Comparison of ENCODE assay signal across 14 cellular contexts in the genomic region with DNA sequence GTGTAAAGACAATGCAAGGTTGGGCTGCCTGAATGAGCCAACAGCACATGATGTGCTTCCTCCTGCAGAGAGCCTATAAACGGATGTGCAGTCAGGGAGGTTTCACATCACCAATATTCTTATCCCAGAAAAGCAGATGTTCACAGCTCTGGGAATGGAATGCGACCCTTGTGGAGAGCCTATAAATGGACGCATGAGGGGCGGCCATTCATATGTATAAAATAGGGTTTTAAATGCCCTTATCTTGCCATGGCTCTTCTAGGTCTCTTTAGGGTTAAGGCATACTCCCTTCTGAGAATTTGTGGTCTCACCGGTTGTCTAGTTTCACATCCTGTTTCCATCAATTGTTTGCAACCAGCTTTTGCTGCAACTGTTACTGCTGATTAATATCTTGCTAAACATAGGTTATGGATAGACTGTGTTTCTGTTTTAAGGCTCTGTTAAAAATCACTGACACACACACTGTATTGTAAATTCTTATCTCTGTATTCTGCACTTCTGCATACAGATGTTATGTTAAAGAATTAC. TPM values are rescaled to one million over a fixed set of nuclear protein-coding genes. Genes with fewer than 3 reads are reported as not detected.
DNase-seq lines count a peak whose midpoint lies in the region; ATAC-seq and TF ChIP-seq lines count a peak whose summit lies in the region.
"Had no signal": no experiment of that assay in that cellular context is flagged by ENCODE, and none has a peak within 500 bp of the region (broad histone marks: within the 10 kb centered on the region; RNA-seq: fewer than 3 reads in every experiment).

No MANE protein-coding gene starts in this region.

- H3F3A ChIP-seq in SU-DHL-6 (ENCODE audit: insufficient read depth): no peaks in the 10 kb centered on the region

- H3K79me2 ChIP-seq in SU-DHL-6 (ENCODE audit: insufficient read depth, low read length): no peaks in the 10 kb centered on the region

- H3K36me3 Mint-ChIP-seq in activated CD4-positive, alpha-beta T cell treated with anti-CD3 and anti-CD28 coated beads, Interleukin-2, amount 10 ng/mL, durations not matched to agents 24 days and 14 days (ENCODE audit: low read depth): peaks cover 27% of the 10 kb centered on the region
- H3K36me3 Mint-ChIP-seq in memory B cell: peaks cover 2% of the 10 kb centered on the region

- H3K9me3 ChIP-seq in SU-DHL-6 (ENCODE audit: insufficient read depth, low read length): peaks cover 18% of the 10 kb centered on the region
- H3K9me3 ChIP-seq: tibial artery had no signal

- peak overlapping the region; percentile 53 for H3K4me3 Mint-ChIP-seq in activated CD4-positive, alpha-beta T cell treated with anti-CD3 and anti-CD28 coated beads, Interleukin-2, amount 10 ng/mL, durations not matched to agents 24 days and 14 days
- H3K4me3 Mint-ChIP-seq in memory B cell: peak overlapping the region; percentile 72

- no peak for TF ChIP-seq CTCF in GM20000 (IDR thresholded peaks at IDR 0.05; ENCODE audit: extremely low read depth, missing control alignments)
- TF ChIP-seq CTCF in SU-DHL-6 (IDR thresholded peaks at IDR 0.05; ENCODE audit: insufficient read depth, low read length, poor library complexity, severe bottlenecking): no peak

- intact Hi-C loops in activated CD4-positive, alpha-beta T cell treated with anti-CD3 and anti-CD28 coated beads, Interleukin-2, amount 10 ng/mL, durations not matched to agents 24 days and 14 days (cut with micrococcal nuclease): loop anchor here (1.0 to 2.0 kb wide), 2 partner anchors 29 to 196 kb away; partner anchors contain the start of gene SLFN12L

- no peaks in the 10 kb centered on the region for H3K36me3 ChIP-seq in SU-DHL-6 (ENCODE audit: low read length)
- H3K36me3 ChIP-seq: tibial artery had no signal

- H4K20me1 ChIP-seq in SU-DHL-6 (ENCODE audit: low read depth, low read length): no peaks in the 10 kb centered on the region

- H3K4me1 Mint-ChIP-seq in activated CD4-positive, alpha-beta T cell treated with anti-CD3 and anti-CD28 coated beads, Interleukin-2, amount 10 ng/mL, durations not matched to agents 24 days and 14 days: peaks cover 29% of the 10 kb centered on the region
- peaks cover 17% of the 10 kb centered on the region for H3K4me1 Mint-ChIP-seq in memory B cell

- DNase-seq in activated CD4-positive, alpha-beta T cell treated with anti-CD3 and anti-CD28 coated beads, Interleukin-2, amount 10 ng/mL, durations not matched to agents 24 days and 14 days: peak; percentile 84
- no peak for DNase-seq in activated CD4-positive, alpha-beta T cell treated with anti-CD3 and anti-CD28 coated beads for 1 hour
- peak; percentile 32 for DNase-seq in GM20000 (ENCODE audit: low spot score)
- peak; percentile 40 to 60 for DNase-seq in memory B cell (ENCODE audit: low spot score in 2 of 2)
- DNase-seq in NCI-H524 treated with DMSO at 0.1 percent for 48 hours (lab: John Stamatoyannopoulos, UW): no peak
- no peak for DNase-seq in NCI-H1694 treated with DMSO at 0.1 percent for 48 hours (lab: John Stamatoyannopoulos, UW)
- DNase-seq: 8988T, body of pancreas, glutamatergic neuron, NCI-H1417 treated with DMSO at 0.1 percent for 48 hours, T1000, tibial artery had no signal

- H3K9ac ChIP-seq in SU-DHL-6 (ENCODE audit: low read length): no peak overlapping the region

- H3K9me2 ChIP-seq in SU-DHL-6 (replicated peaks; ENCODE audit: insufficient read depth, low read length): no peaks in the 10 kb centered on the region

- no peaks in the 10 kb centered on the region for H3K27me3 ChIP-seq in SU-DHL-6 (ENCODE audit: low read length)

- peaks cover 31% of the 10 kb centered on the region for H3K27me3 Mint-ChIP-seq in activated CD4-positive, alpha-beta T cell treated with anti-CD3 and anti-CD28 coated beads, Interleukin-2, amount 10 ng/mL, durations not matched to agents 24 days and 14 days
- H3K27me3 Mint-ChIP-seq in memory B cell: no peaks in the 10 kb centered on the region

- peak overlapping the region; percentile 17 for H3K27ac Mint-ChIP-seq in activated CD4-positive, alpha-beta T cell treated with anti-CD3 and anti-CD28 coated beads, Interleukin-2, amount 10 ng/mL, durations not matched to agents 24 days and 14 days
- H3K27ac Mint-ChIP-seq in memory B cell: peak overlapping the region; percentile 77

- peak overlapping the region; percentile 18 for H3K4me3 ChIP-seq in SU-DHL-6 (ENCODE audit: insufficient read depth, low read length, poor library complexity, severe bottlenecking)
- H3K4me3 ChIP-seq: body of pancreas, tibial artery had no signal

- H3K27ac ChIP-seq in SU-DHL-6 (ENCODE audit: low read depth, low read length): no peak overlapping the region
- H3K27ac ChIP-seq: body of pancreas, tibial artery had no signal

- H2AFZ ChIP-seq in SU-DHL-6 (ENCODE audit: low read depth, low read length, severe bottlenecking): no peak overlapping the region

- H3K9me3 Mint-ChIP-seq in activated CD4-positive, alpha-beta T cell treated with anti-CD3 and anti-CD28 coated beads, Interleukin-2, amount 10 ng/mL, durations not matched to agents 24 days and 14 days: peaks cover 24% of the 10 kb centered on the region
- H3K9me3 Mint-ChIP-seq in memory B cell: peaks cover 2% of the 10 kb centered on the region

- ATAC-seq in memory B cell (ENCODE audit: low read depth) (peak; percentile 43), HG03135 (IDR thresholded peaks at IDR 0.05; ENCODE audit: unreplicated experiment) (no peak)
- ATAC-seq: body of pancreas had no signal

- H3K4me2 ChIP-seq in SU-DHL-6 (ENCODE audit: low read depth, low read length, poor library complexity, severe bottlenecking): no peak overlapping the region

RNA-seq across cellular contexts. Expression of gene SLFN11, which starts 31.9 kb away (rescaled TPM):
- total RNA-seq in activated CD4-positive, alpha-beta T cell treated with anti-CD3 and anti-CD28 coated beads, Interleukin-2, amount 10 ng/mL, durations not matched to agents 24 days and 14 days: 72.3 and 73.6 TPM in 2 replicates

Comparison
In these comparisons a context has a peak if more than half of its experiments do, and no peak if none do; other contexts are left out.
1. DNase-seq: peak in activated CD4-positive, alpha-beta T cell treated with anti-CD3 and anti-CD28 coated beads, Interleukin-2, amount 10 ng/mL, durations not matched to agents 24 days and 14 days (single experiment), GM20000 (single experiment) and memory B cell (2 of 2); none in activated CD4-positive, alpha-beta T cell treated with anti-CD3 and anti-CD28 coated beads for 1 hour (single experiment), NCI-H524 treated with DMSO at 0.1 percent for 48 hours (single experiment) and NCI-H1694 treated with DMSO at 0.1 percent for 48 hours (single experiment).